Comparison of ENCODE assay signal across 22 cellular contexts in genomic region chr10:122144199-122144598, GRCh38.
A peak's percentile ranks its signal among the peaks of the same experiment; 100 is the strongest.
DNase-seq lines count a peak whose midpoint lies in the region; ATAC-seq, FAIRE-seq and TF ChIP-seq lines count a peak whose summit lies in the region.
"Had no signal": no experiment of that assay in that cellular context is flagged by ENCODE, and none has a peak within 500 bp of the region (broad histone marks: within the 10 kb centered on the region; RNA-seq: fewer than 3 reads in every experiment).

No MANE protein-coding gene starts in this region.

- in situ Hi-C loops in HepG2 (cut with HindIII; ENCODE audit: extremely low pct_ligation_motif_present, low pct_unique_long_range_greater_than_20kb): no loop called here
- in situ Hi-C loops in brain microvascular endothelial cell (cut with HindIII; ENCODE audit: low pct_ligation_motif_present, low sequenced_read_pairs): no loop called here

- H2AFZ ChIP-seq in HepG2 (ENCODE audit: low read length): no peak overlapping the region
- H2AFZ ChIP-seq: GM23338 had no signal

- H4K20me1 ChIP-seq in HepG2 (ENCODE audit: insufficient read depth, low read length): peaks cover 22% of the 10 kb centered on the region

- DNase-seq in HepG2 (ENCODE audit: low spot score) (no peak), right lobe of liver (no peak), sigmoid colon (no peak), RPMI8226 (no peak), brain microvascular endothelial cell (no peak), RKO (ENCODE audit: low spot score) (no peak)
- DNase-seq: KG1, NCI-H1105, NCI-H2081, NCI-H2171 treated with DMSO at 0.1 percent for 48 hours, NCI-H446 treated with DMSO at 0.1 percent for 48 hours, NCI-H526 treated with DMSO at 0.1 percent for 48 hours, OCI-M1, SHP77 treated with DMSO at 0.1 percent for 48 hours had no signal

- no peaks in the 10 kb centered on the region for H3K9me3 ChIP-seq in liver (ENCODE audit: control insufficient read depth in 4 of 4, low read length in 3 of 4)
- H3K9me3 ChIP-seq in HepG2 (ENCODE audit: low read length): no peaks in the 10 kb centered on the region
- no peaks in the 10 kb centered on the region for H3K9me3 ChIP-seq in right lobe of liver
- no peaks in the 10 kb centered on the region for H3K9me3 ChIP-seq in sigmoid colon

- H3K9ac ChIP-seq in liver (ENCODE audit: low read depth in 1 of 2, low read length in 2 of 2): no peak overlapping the region
- H3K9ac ChIP-seq in HepG2 (ENCODE audit: insufficient read depth, low read depth, low read length): no peak overlapping the region

- peak in 1 of 2 donors; percentile 24 for TF ChIP-seq RAD21 in liver (IDR thresholded peaks at IDR 0.05)
- no peak for TF ChIP-seq RAD21 in HepG2 (CRISPR knock-in tag; IDR thresholded peaks at IDR 0.05)

- BruUV-seq in HepG2 (replicated peaks; lab: Mats Ljungman, UMichigan): no TSS peak

- no peak for FAIRE-seq in HepG2 (lab: Jason Lieb, UNC)
- FAIRE-seq: A204.1, G401.6, GM12892, RCC 7860 had no signal

- H3K27me3 ChIP-seq in liver (ENCODE audit: control insufficient read depth in 4 of 4, insufficient read depth in 4 of 4, low read length in 3 of 4): no peaks in the 10 kb centered on the region
- H3K27me3 ChIP-seq in HepG2 (ENCODE audit: control insufficient read depth in 1 of 2, insufficient read depth in 2 of 2, low read length in 2 of 2): no peaks in the 10 kb centered on the region
- H3K27me3 ChIP-seq in right lobe of liver: no peaks in the 10 kb centered on the region
- no peaks in the 10 kb centered on the region for H3K27me3 ChIP-seq in sigmoid colon
- no peaks in the 10 kb centered on the region for H3K27me3 ChIP-seq in brain microvascular endothelial cell (replicated peaks)

- no peak overlapping the region for H3K4me2 ChIP-seq in HepG2 (ENCODE audit: low read depth, low read length)
- H3K4me2 ChIP-seq: GM23338 had no signal

- TF ChIP-seq POLR2A in HepG2 (IDR thresholded peaks at IDR 0.05; ENCODE audit: insufficient read depth in 1 of 2, low read depth in 2 of 2, low read length in 2 of 2): no peak
- TF ChIP-seq POLR2A in right lobe of liver (IDR thresholded peaks at IDR 0.05): no peak
- no peak for TF ChIP-seq POLR2A in sigmoid colon (IDR thresholded peaks at IDR 0.05)

- TF ChIP-seq CTCF in liver (IDR thresholded peaks at IDR 0.05; ENCODE audit: low read depth, low read length, missing input control) (no peak), HepG2 (CRISPR knock-in tag; IDR thresholded peaks at IDR 0.05) (no peak), right lobe of liver (IDR thresholded peaks at IDR 0.05) (no peak), sigmoid colon (IDR thresholded peaks at IDR 0.05) (no peak), brain microvascular endothelial cell (IDR thresholded peaks at IDR 0.05; ENCODE audit: low read depth, low read length, missing control alignments) (no peak)

- ATAC-seq in HepG2 (no peak), right lobe of liver (peak; percentile 29 to 63 (median 47))
- ATAC-seq: GM23338 had no signal

- peaks cover 10% of the 10 kb centered on the region for H3K79me2 ChIP-seq in HepG2 (ENCODE audit: insufficient read depth, low read length)

- H3K4me3 ChIP-seq in liver (ENCODE audit: low read depth in 1 of 3, low read length in 3 of 3) (no peak overlapping the region), HepG2 (replicated peaks in 1 of 3; ENCODE audit: insufficient read depth in 1 of 3, low read depth in 2 of 3, low read length in 3 of 3) (no peak overlapping the region), right lobe of liver (no peak overlapping the region), sigmoid colon (no peak overlapping the region), brain microvascular endothelial cell (ENCODE audit: low read depth, low read length) (no peak overlapping the region)
- H3K4me3 ChIP-seq: GM23338, HAP-1, SK-N-MC had no signal

- H3K4me1 ChIP-seq in liver (ENCODE audit: control insufficient read depth in 4 of 4, insufficient read depth in 4 of 4, low read length in 3 of 4) (peaks cover 11 to 39% (median 26%) of the 10 kb centered on the region in 4 donors), HepG2 (ENCODE audit: insufficient read depth, low read length) (peaks cover 31% of the 10 kb centered on the region), right lobe of liver (peaks cover 0 to 48% (median 18%) of the 10 kb centered on the region in 4 donors), sigmoid colon (peaks cover 0 to 71% (median 63%) of the 10 kb centered on the region in 4 donors)

- 37% methylated on average over 2 of the region's 2 CpGs for WGBS in liver
- 100% methylated on average over 2 of the region's 2 CpGs for WGBS in HepG2 (ENCODE audit: low lambda C conversion rate)
- WGBS in right lobe of liver (ENCODE audit: insufficient coverage, low coverage, low lambda C conversion rate, missing lambda C conversion rate): no CpG with 5 or more reads among the region's 2 CpGs
- 85 to 92% methylated on average over 2 of the region's 2 CpGs for WGBS in sigmoid colon, 2 donors

- intact Hi-C loops in HepG2 (cut with micrococcal nuclease; ENCODE audit: unreplicated experiment) (loop anchor here (10.0 kb wide), 1 partner anchor 121 kb away; no protein-coding TSS in a partner anchor), right lobe of liver (cut with DNase I) (loop anchor here in 1 of 2 donors (10.0 kb wide), 1 partner anchor 51 kb away; no protein-coding TSS in a partner anchor), sigmoid colon (cut with DNase I) (loop anchor here (5.0 to 10.0 kb wide), 5 partner anchors 48 to 291 kb away; partner anchors contain the start of gene PLEKHA1)

- CTCF ChIA-PET in HepG2 (lab: Yijun Ruan, JAX; ENCODE audit: low intra/inter-chr PET ratio, low total read pairs): no interaction called here

- H3K27ac ChIP-seq in liver (ENCODE audit: low read depth in 1 of 2, low read length in 2 of 2) (peak overlapping the region; percentile 70 to 79), HepG2 (ENCODE audit: extremely low read length, insufficient read depth, low read length) (no peak overlapping the region), right lobe of liver (peak overlapping the region; percentile 69 to 83 (median 76)), sigmoid colon (peak overlapping the region in 3 of 4 donors; percentile 80 to 88 (median 88)), brain microvascular endothelial cell (no peak overlapping the region)
- H3K27ac ChIP-seq: SK-N-MC had no signal

- H3K36me3 ChIP-seq in liver (ENCODE audit: control insufficient read depth in 4 of 4, insufficient read depth in 3 of 4, low read depth in 1 of 4, low read length in 3 of 4) (no peaks in the 10 kb centered on the region), HepG2 (replicated peaks in 1 of 2; ENCODE audit: control insufficient read depth in 1 of 2, insufficient read depth in 2 of 2, low read length in 2 of 2) (peaks cover 18 to 38% of the 10 kb centered on the region in 2 experiments; a peak in 4 of 5 replicates), right lobe of liver (no peaks in the 10 kb centered on the region), sigmoid colon (peaks cover 0 to 19% (median 9%) of the 10 kb centered on the region in 4 donors), brain microvascular endothelial cell (replicated peaks) (no peaks in the 10 kb centered on the region)
- H3K36me3 ChIP-seq: HAP-1 had no signal

- TF ChIP-seq EP300 in HepG2 (IDR thresholded peaks at IDR 0.05; ENCODE audit: low read depth in 2 of 2, low read length in 2 of 2) (no peak), HepG2 (CRISPR knock-in tag; IDR thresholded peaks at IDR 0.05; ENCODE audit: borderline replicate concordance) (no peak), sigmoid colon (IDR thresholded peaks at IDR 0.05) (no peak)

- POLR2A ChIA-PET in HepG2 (lab: Yijun Ruan, JAX): no interaction called here

TF ChIP-seq in liver, 16 proteins besides CTCF, POLR2A, EP300 and RAD21:
- TF ChIP-seq SP1 (IDR thresholded peaks at IDR 0.05) (peak; percentile 60), HNF4A (conservative IDR thresholded peaks at IDR 0.05) (peak; percentile 63 to 71), FOXA2 (IDR thresholded peaks at IDR 0.05) (peak; percentile 14), EGR1 (IDR thresholded peaks at IDR 0.05; ENCODE audit: low read depth in 2 of 2) (no peak), ATF3 (IDR thresholded peaks at IDR 0.05) (no peak), RXRA (IDR thresholded peaks at IDR 0.05) (peak; percentile 36 to 53)

TF ChIP-seq in HepG2, 621 proteins besides CTCF, POLR2A, EP300 and RAD21:
- TF ChIP-seq THYN1 (CRISPR knock-in tag; IDR thresholded peaks at IDR 0.05; ENCODE audit: borderline replicate concordance, low read depth) (no peak), ETV6 (CRISPR knock-in tag; conservative IDR thresholded peaks at IDR 0.05) (no peak), IRF2 (CRISPR knock-in tag; IDR thresholded peaks at IDR 0.05) (no peak), ZNF468 (CRISPR knock-in tag; IDR thresholded peaks at IDR 0.05) (no peak), ZNF546 (CRISPR knock-in tag; conservative IDR thresholded peaks at IDR 0.05) (no peak), CEBPB (IDR thresholded peaks at IDR 0.05; ENCODE audit: borderline replicate concordance, low read depth, low read length) (no peak), SUZ12 (IDR thresholded peaks at IDR 0.05; ENCODE audit: low read depth, low read length) (no peak), ZBTB37 (CRISPR knock-in tag; IDR thresholded peaks at IDR 0.05) (no peak), REPIN1 (CRISPR knock-in tag; IDR thresholded peaks at IDR 0.05; ENCODE audit: borderline replicate concordance, low read depth) (no peak)

Comparison
In these comparisons a context has a peak if more than half of its experiments do, and no peak if none do; other contexts are left out.
1. H3K27ac ChIP-seq: peak in liver (2 of 2), right lobe of liver (3 of 3) and sigmoid colon (3 of 4); none in HepG2 (single experiment) and brain microvascular endothelial cell (single experiment).